ENCODE assay signal across 1 cellular context in the genomic region with DNA sequence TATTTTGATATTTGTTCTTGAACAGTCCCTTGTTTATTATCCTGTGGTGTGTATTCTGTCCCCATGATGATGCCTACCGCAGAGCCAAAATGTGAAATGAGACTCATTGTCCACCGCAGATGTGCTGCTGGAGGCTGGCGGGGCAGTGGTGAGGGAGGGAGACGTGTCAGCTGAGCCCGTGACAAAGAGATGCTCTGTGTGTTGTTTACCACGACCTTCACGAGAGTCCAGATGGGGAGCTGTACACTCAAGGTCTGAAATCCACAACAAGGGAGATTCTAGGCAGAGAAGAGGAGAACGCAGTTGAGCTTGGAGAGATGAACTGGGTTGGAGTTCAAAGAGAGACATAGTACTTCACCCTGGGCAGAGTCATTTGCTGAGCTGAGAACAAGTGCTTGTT.
TF ChIP-seq lines count a peak whose summit lies in the region.

No MANE protein-coding gene starts in this region.

TF ChIP-seq in GM23338, 12 proteins besides CTCF, POLR2A, EP300 and RAD21 (continued from another document):
- TF ChIP-seq, protein P1, sequence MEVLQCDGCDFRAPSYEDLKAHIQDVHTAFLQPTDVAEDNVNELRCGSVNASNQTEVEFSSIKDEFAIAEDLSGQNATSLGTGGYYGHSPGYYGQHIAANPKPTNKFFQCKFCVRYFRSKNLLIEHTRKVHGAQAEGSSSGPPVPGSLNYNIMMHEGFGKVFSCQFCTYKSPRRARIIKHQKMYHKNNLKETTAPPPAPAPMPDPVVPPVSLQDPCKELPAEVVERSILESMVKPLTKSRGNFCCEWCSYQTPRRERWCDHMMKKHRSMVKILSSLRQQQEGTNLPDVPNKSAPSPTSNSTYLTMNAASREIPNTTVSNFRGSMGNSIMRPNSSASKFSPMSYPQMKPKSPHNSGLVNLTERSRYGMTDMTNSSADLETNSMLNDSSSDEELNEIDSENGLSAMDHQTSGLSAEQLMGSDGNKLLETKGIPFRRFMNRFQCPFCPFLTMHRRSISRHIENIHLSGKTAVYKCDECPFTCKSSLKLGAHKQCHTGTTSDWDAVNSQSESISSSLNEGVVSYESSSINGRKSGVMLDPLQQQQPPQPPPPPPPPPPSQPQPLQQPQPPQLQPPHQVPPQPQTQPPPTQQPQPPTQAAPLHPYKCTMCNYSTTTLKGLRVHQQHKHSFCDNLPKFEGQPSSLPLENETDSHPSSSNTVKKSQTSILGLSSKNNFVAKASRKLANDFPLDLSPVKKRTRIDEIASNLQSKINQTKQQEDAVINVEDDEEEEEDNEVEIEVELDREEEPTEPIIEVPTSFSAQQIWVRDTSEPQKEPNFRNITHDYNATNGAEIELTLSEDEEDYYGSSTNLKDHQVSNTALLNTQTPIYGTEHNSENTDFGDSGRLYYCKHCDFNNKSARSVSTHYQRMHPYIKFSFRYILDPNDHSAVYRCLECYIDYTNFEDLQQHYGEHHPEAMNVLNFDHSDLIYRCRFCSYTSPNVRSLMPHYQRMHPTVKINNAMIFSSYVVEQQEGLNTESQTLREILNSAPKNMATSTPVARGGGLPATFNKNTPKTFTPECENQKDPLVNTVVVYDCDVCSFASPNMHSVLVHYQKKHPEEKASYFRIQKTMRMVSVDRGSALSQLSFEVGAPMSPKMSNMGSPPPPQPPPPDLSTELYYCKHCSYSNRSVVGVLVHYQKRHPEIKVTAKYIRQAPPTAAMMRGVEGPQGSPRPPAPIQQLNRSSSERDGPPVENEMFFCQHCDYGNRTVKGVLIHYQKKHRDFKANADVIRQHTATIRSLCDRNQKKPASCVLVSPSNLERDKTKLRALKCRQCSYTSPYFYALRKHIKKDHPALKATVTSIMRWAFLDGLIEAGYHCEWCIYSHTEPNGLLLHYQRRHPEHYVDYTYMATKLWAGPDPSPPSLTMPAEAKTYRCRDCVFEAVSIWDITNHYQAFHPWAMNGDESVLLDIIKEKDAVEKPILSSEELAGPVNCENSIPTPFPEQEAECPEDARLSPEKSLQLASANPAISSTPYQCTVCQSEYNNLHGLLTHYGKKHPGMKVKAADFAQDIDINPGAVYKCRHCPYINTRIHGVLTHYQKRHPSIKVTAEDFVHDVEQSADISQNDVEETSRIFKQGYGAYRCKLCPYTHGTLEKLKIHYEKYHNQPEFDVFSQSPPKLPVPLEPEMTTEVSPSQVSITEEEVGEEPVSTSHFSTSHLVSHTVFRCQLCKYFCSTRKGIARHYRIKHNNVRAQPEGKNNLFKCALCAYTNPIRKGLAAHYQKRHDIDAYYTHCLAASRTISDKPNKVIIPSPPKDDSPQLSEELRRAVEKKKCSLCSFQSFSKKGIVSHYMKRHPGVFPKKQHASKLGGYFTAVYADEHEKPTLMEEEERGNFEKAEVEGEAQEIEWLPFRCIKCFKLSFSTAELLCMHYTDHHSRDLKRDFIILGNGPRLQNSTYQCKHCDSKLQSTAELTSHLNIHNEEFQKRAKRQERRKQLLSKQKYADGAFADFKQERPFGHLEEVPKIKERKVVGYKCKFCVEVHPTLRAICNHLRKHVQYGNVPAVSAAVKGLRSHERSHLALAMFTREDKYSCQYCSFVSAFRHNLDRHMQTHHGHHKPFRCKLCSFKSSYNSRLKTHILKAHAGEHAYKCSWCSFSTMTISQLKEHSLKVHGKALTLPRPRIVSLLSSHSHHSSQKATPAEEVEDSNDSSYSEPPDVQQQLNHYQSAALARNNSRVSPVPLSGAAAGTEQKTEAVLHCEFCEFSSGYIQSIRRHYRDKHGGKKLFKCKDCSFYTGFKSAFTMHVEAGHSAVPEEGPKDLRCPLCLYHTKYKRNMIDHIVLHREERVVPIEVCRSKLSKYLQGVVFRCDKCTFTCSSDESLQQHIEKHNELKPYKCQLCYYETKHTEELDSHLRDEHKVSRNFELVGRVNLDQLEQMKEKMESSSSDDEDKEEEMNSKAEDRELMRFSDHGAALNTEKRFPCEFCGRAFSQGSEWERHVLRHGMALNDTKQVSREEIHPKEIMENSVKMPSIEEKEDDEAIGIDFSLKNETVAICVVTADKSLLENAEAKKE (CRISPR knock-in tag; IDR thresholded peaks at IDR 0.05) = no peak
TF ChIP-seq in GM23338: peak in this region for 0.
